Comparison of ENCODE assay signal across 11 cellular contexts in the genomic region with DNA sequence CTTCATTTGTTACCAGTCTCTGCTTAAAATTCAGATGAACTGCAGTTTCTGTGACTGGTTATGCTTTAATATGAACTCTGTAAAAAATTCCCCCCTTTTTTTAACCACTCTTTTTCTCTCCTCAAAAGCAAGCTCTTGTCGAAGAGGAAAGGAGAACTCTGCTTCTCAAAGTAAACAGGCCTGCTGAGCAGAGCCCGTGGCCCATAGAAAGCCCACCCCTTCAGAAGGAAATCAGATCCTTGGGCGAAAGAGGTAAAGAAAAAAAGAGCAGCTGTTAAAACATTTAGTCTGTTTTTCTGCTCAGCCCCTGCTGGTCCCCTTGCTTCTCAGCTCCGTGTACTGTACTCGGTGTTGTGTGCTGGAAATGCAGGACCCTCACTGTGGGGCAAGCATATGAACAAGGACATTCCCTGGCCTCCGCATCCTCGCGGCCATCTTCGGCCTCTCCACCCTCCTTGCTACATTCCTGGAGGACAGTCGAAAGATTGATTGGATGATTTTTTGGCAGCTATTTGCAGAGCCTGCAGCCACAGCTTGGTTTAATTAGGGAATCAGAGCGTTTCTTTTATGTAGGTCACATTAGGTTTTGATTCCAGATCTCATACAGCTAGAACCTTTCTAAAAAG.
DNase-seq lines count a peak whose midpoint lies in the region; ATAC-seq, FAIRE-seq and TF ChIP-seq lines count a peak whose summit lies in the region.
"Had no signal": no experiment of that assay in that cellular context is flagged by ENCODE, and none has a peak within 500 bp of the region (broad histone marks: within the 10 kb centered on the region; RNA-seq: fewer than 3 reads in every experiment).

No MANE protein-coding gene starts in this region.

- DNase-seq in AG08396 (ENCODE audit: low spot score) (peak; percentile 43), NCI-H146 (lab: John Stamatoyannopoulos, UW) (peak; percentile 94), ecto neural progenitor cell (ENCODE audit: low spot score) (peak; percentile 71), GM12891 (ENCODE audit: insufficient read length, low spot score) (no peak)
- no peak for DNase-seq in stimulated activated CD4-positive, alpha-beta T cell treated with anti-CD3 and anti-CD28 coated beads, Interleukin-1b, Interleukin-23, amount 100 ng/mL, for 48 hours
- DNase-seq: activated T-cell treated with anti-CD3 and anti-CD28 coated beads, Interleukin-2, amount 50 U/mL, for 4 hours; Caco-2; NCI-H1048 had no signal

- no peaks in the 10 kb centered on the region for H3K9me3 Mint-ChIP-seq in nephron
- H3K9me3 Mint-ChIP-seq: activated T-cell treated with anti-CD3 and anti-CD28 coated beads, Interleukin-2, amount 50 U/mL, for 4 hours had no signal

- H3K36me3 Mint-ChIP-seq in nephron (ENCODE audit: low read depth), result no peaks in the 10 kb centered on the region

- H3K4me1 Mint-ChIP-seq in nephron, result peaks cover 65% of the 10 kb centered on the region

- no peaks in the 10 kb centered on the region for H3K27me3 Mint-ChIP-seq in nephron (ENCODE audit: low read depth)

- peak overlapping the region; percentile 58 to 67 (median 58) for H3K4me3 Mint-ChIP-seq in nephron
- H3K4me3 Mint-ChIP-seq: activated T-cell treated with anti-CD3 and anti-CD28 coated beads, Interleukin-2, amount 50 U/mL, for 4 hours had no signal

- TF ChIP-seq POLR2A in GM12891 (IDR thresholded peaks at IDR 0.05; ENCODE audit: low read depth, low read length), result no peak

- no peak for FAIRE-seq in GM12891 (lab: Jason Lieb, UNC)

- ATAC-seq in HG03342 (IDR thresholded peaks at IDR 0.05; ENCODE audit: unreplicated experiment) (no peak), HG03175 (IDR thresholded peaks at IDR 0.05; ENCODE audit: unreplicated experiment) (no peak)
- ATAC-seq: activated T-cell treated with anti-CD3 and anti-CD28 coated beads, Interleukin-2, amount 50 U/mL, for 4 hours had no signal

- no peak for TF ChIP-seq CTCF in nephron (IDR thresholded peaks at IDR 0.05; ENCODE audit: unreplicated experiment in 3 of 3)

- peak overlapping the region; percentile 98 to 99 (median 98) for H3K27ac Mint-ChIP-seq in nephron

TF ChIP-seq in GM12891, 5 proteins besides CTCF, POLR2A, EP300 and RAD21:
- no peak for TF ChIP-seq PAX5 (IDR thresholded peaks at IDR 0.05; ENCODE audit: insufficient read depth, low read length, severe bottlenecking)
- TF ChIP-seq SPI1 (IDR thresholded peaks at IDR 0.05; ENCODE audit: low read depth, low read length), result no peak
- TF ChIP-seq TAF1 (IDR thresholded peaks at IDR 0.05; ENCODE audit: low read depth, low read length), result no peak
- TF ChIP-seq POU2F2 (IDR thresholded peaks at IDR 0.05; ENCODE audit: low read depth, low read length), result no peak
- TF ChIP-seq POLR2AphosphoS5 (IDR thresholded peaks at IDR 0.05; ENCODE audit: low read depth, low read length), result no peak

Comparison
In these comparisons a context has a peak if more than half of its experiments do, and no peak if none do; other contexts are left out.
1. DNase-seq: peak in AG08396 (single experiment), NCI-H146 (single experiment) and ecto neural progenitor cell (single experiment); none in stimulated activated CD4-positive, alpha-beta T cell treated with anti-CD3 and anti-CD28 coated beads, Interleukin-1b, Interleukin-23, amount 100 ng/mL, for 48 hours (single experiment) and GM12891 (single experiment).